9 cellular contexts compared by ENCODE assay signal in genomic region chr12:110282343-110282860, GRCh38. TPM values are rescaled to one million over a fixed set of nuclear protein-coding genes. Genes with fewer than 3 reads are reported as not detected.
DNase-seq lines count a peak whose midpoint lies in the region; ATAC-seq, FAIRE-seq and TF ChIP-seq lines count a peak whose summit lies in the region.
"Had no signal": no experiment of that assay in that cellular context is flagged by ENCODE, and none has a peak within 500 bp of the region (broad histone marks: within the 10 kb centered on the region; RNA-seq: fewer than 3 reads in every experiment).

No MANE protein-coding gene starts in this region.

- peak overlapping the region; percentile 75 to 88 for H3K4me3 Mint-ChIP-seq in activated T-cell treated with anti-CD3 and anti-CD28 coated beads, Interleukin-2, amount 50 U/mL, for 72 hours
- H3K4me3 Mint-ChIP-seq in activated CD8-positive, alpha-beta T cell treated with anti-CD3 and anti-CD28 coated beads for 36 hours, result peak overlapping the region; percentile 94

- H3K4me1 ChIP-seq in kidney (ENCODE audit: control insufficient read depth in 1 of 2, insufficient read depth in 1 of 2, low read depth in 1 of 2, low read length in 2 of 2), result peaks cover 7 to 14% of the 10 kb centered on the region in 2 donors
- peaks cover 0 to 73% (median 16%) of the 10 kb centered on the region in 4 donors for H3K4me1 ChIP-seq in tibial artery

- H3K36me3 ChIP-seq in kidney (ENCODE audit: control insufficient read depth in 1 of 2, insufficient read depth in 2 of 2, low read length in 2 of 2) (peaks cover 2 to 5% of the 10 kb centered on the region in 2 donors), tibial artery (peaks cover 0 to 5% (median 2%) of the 10 kb centered on the region in 3 donors)

- H3K9ac ChIP-seq in kidney (ENCODE audit: low read length in 2 of 2), result peak overlapping the region; percentile 51 to 92

- H3K4me3 ChIP-seq in kidney (ENCODE audit: low read length in 2 of 2), result peak overlapping the region; percentile 75 to 93
- H3K4me3 ChIP-seq in tibial artery, result peak overlapping the region; percentile 88 to 94

- peaks cover 65% of the 10 kb centered on the region for H3K4me1 Mint-ChIP-seq in activated T-cell treated with anti-CD3 and anti-CD28 coated beads, Interleukin-2, amount 50 U/mL, for 72 hours (ENCODE audit: low read depth)
- H3K4me1 Mint-ChIP-seq in activated CD8-positive, alpha-beta T cell treated with anti-CD3 and anti-CD28 coated beads for 36 hours (ENCODE audit: low read depth), result peaks cover 50% of the 10 kb centered on the region

- H3K9me3 ChIP-seq in kidney (ENCODE audit: control insufficient read depth in 1 of 2, low read length in 2 of 2), result no peaks in the 10 kb centered on the region
- no peaks in the 10 kb centered on the region for H3K9me3 ChIP-seq in tibial artery

- intact Hi-C loops in activated CD8-positive, alpha-beta T cell treated with anti-CD3 and anti-CD28 coated beads for 36 hours (cut with micrococcal nuclease), result no loop called here
- intact Hi-C loops in kidney (cut with DNase I) (no loop called here), tibial artery (cut with DNase I; ENCODE audit: low total_unique reads) (loop anchor here (5.0 to 10.0 kb wide), 2 partner anchors 58 to 180 kb away; no protein-coding TSS in a partner anchor)

- H3K27ac ChIP-seq in kidney (ENCODE audit: low read depth in 2 of 2, low read length in 2 of 2), result peak overlapping the region; percentile 66 to 85
- peak overlapping the region; percentile 97 to 100 for H3K27ac ChIP-seq in tibial artery

- FAIRE-seq in kidney (lab: Jason Lieb, UNC), result no peak
- FAIRE-seq: colon had no signal

- ATAC-seq in activated T-cell treated with anti-CD3 and anti-CD28 coated beads, Interleukin-2, amount 50 U/mL, for 72 hours (replicated peaks in 1 of 2), result no peak
- no peak for ATAC-seq in activated CD8-positive, alpha-beta T cell treated with anti-CD3 and anti-CD28 coated beads for 36 hours
- no peak for ATAC-seq in HG03196 (IDR thresholded peaks at IDR 0.05; ENCODE audit: unreplicated experiment)

- H3K36me3 Mint-ChIP-seq in activated T-cell treated with anti-CD3 and anti-CD28 coated beads, Interleukin-2, amount 50 U/mL, for 72 hours (ENCODE audit: insufficient read depth in 2 of 2), result peaks cover 12 to 20% of the 10 kb centered on the region in 2 donors
- H3K36me3 Mint-ChIP-seq in activated CD8-positive, alpha-beta T cell treated with anti-CD3 and anti-CD28 coated beads for 36 hours (ENCODE audit: low read depth), result peaks cover 46% of the 10 kb centered on the region

- no peaks in the 10 kb centered on the region for H3K9me3 Mint-ChIP-seq in activated T-cell treated with anti-CD3 and anti-CD28 coated beads, Interleukin-2, amount 50 U/mL, for 72 hours
- no peaks in the 10 kb centered on the region for H3K9me3 Mint-ChIP-seq in activated CD8-positive, alpha-beta T cell treated with anti-CD3 and anti-CD28 coated beads for 36 hours

- peak overlapping the region; percentile 93 for H3K27ac Mint-ChIP-seq in activated T-cell treated with anti-CD3 and anti-CD28 coated beads, Interleukin-2, amount 50 U/mL, for 72 hours
- peak overlapping the region; percentile 88 for H3K27ac Mint-ChIP-seq in activated CD8-positive, alpha-beta T cell treated with anti-CD3 and anti-CD28 coated beads for 36 hours

- no peaks in the 10 kb centered on the region for H3K27me3 ChIP-seq in tibial artery

- H3K27me3 Mint-ChIP-seq in activated T-cell treated with anti-CD3 and anti-CD28 coated beads, Interleukin-2, amount 50 U/mL, for 72 hours (ENCODE audit: low read depth), result peaks cover 6% of the 10 kb centered on the region
- H3K27me3 Mint-ChIP-seq in activated CD8-positive, alpha-beta T cell treated with anti-CD3 and anti-CD28 coated beads for 36 hours, result peaks cover 3% of the 10 kb centered on the region

- POLR2A ChIA-PET in activated CD8-positive, alpha-beta T cell treated with anti-CD3 and anti-CD28 coated beads for 36 hours (lab: Charles Lee), result interaction anchor here (0.7 to 3.4 kb wide), 10 partner anchors 9 to 167 kb away, joined by 3 to 22 read pairs (median 4); partner anchors contain the start of gene ARPC3

- CTCF ChIA-PET in activated CD8-positive, alpha-beta T cell treated with anti-CD3 and anti-CD28 coated beads for 36 hours (lab: Charles Lee), result interaction anchor here (1.0 to 4.2 kb wide), 3 partner anchors 145 to 181 kb away, joined by 3 to 17 read pairs (median 5); no protein-coding TSS in a partner anchor

- DNase-seq in activated T-cell treated with anti-CD3 and anti-CD28 coated beads, Interleukin-2, amount 50 U/mL, for 72 hours, result no peak
- DNase-seq in activated T-cell treated with anti-CD3 and anti-CD28 coated beads, Interleukin-2, amount 50 U/mL, for 48 hours, result no peak
- DNase-seq in activated CD8-positive, alpha-beta T cell treated with anti-CD3 and anti-CD28 coated beads for 36 hours, result no peak
- DNase-seq in kidney (no peak), tibial artery (no peak), mesenteric fat pad (ENCODE audit: low spot score) (no peak), 8988T (no peak)

- TF ChIP-seq CTCF in activated CD8-positive, alpha-beta T cell treated with anti-CD3 and anti-CD28 coated beads for 36 hours (IDR thresholded peaks at IDR 0.05), result no peak
- TF ChIP-seq CTCF in kidney (IDR thresholded peaks at IDR 0.05; ENCODE audit: borderline replicate concordance, extremely low read depth, insufficient read depth) (no peak), tibial artery (IDR thresholded peaks at IDR 0.05) (no peak)

RNA-seq across cellular contexts. Expression of gene ATP2A2, which starts 1.4 kb away (rescaled TPM):
- total RNA-seq in activated T-cell treated with anti-CD3 and anti-CD28 coated beads, Interleukin-2, amount 50 U/mL, for 72 hours, result 100 to 1,000 TPM; 106 to 127 TPM
- 100 to 1,000 TPM; 107 to 111 TPM for total RNA-seq in activated CD8-positive, alpha-beta T cell treated with anti-CD3 and anti-CD28 coated beads for 36 hours
- total RNA-seq in kidney (221 TPM), mesenteric fat pad (232 TPM)
- polyA plus RNA-seq in kidney (ENCODE audit: insufficient read depth, low read depth, low replicate concordance), result 37.2 TPM
